In genomic region chr13:111398196-111398595, GRCh38 we compare ENCODE assay signal across 25 cellular contexts.
"Had no signal": no experiment of that assay in that cellular context is flagged by ENCODE, and none has a peak within 500 bp of the region (broad histone marks: within the 10 kb centered on the region; RNA-seq: fewer than 3 reads in every experiment).

No MANE protein-coding gene starts in this region.

- H3K4me1 Mint-ChIP-seq: activated CD4-positive, alpha-beta memory T cell treated with anti-CD3 and anti-CD28 coated beads, Interleukin-2, amount 10 ng/mL, durations not matched to agents 7 days and 5 days; activated CD4-positive, alpha-beta T cell treated with anti-CD3 and anti-CD28 coated beads for 36 hours; activated naive CD4-positive, alpha-beta T cell treated with anti-CD3 and anti-CD28 coated beads, Interleukin-2, amount 10 ng/mL, durations not matched to agents 7 days and 5 days; activated naive CD8-positive, alpha-beta T cell treated with anti-CD3 and anti-CD28 coated beads for 36 hours had no signal

- ATAC-seq: activated CD4-positive, alpha-beta T cell treated with anti-CD3 and anti-CD28 coated beads for 36 hours; activated T-cell treated with anti-CD3 and anti-CD28 coated beads, Interleukin-2, amount 50 U/mL, for 72 hours had no signal

- H3K36me3 ChIP-seq: brain microvascular endothelial cell, cardiac muscle cell, SJCRH30, WERI-Rb-1 had no signal

- H3K27ac ChIP-seq: brain microvascular endothelial cell, cardiac muscle cell, KMS-11, SJCRH30, WERI-Rb-1 had no signal

- H3K9me3 ChIP-seq: SJCRH30, SK-N-SH had no signal

- H3K4me3 Mint-ChIP-seq: activated CD4-positive, alpha-beta memory T cell treated with anti-CD3 and anti-CD28 coated beads, Interleukin-2, amount 10 ng/mL, durations not matched to agents 7 days and 5 days; activated CD4-positive, alpha-beta T cell treated with anti-CD3 and anti-CD28 coated beads for 36 hours; activated naive CD4-positive, alpha-beta T cell treated with anti-CD3 and anti-CD28 coated beads, Interleukin-2, amount 10 ng/mL, durations not matched to agents 7 days and 5 days; activated naive CD8-positive, alpha-beta T cell treated with anti-CD3 and anti-CD28 coated beads for 36 hours; activated T-cell treated with anti-CD3 and anti-CD28 coated beads, Interleukin-2, amount 50 U/mL, for 72 hours had no signal

- H3K36me3 Mint-ChIP-seq: activated naive CD4-positive, alpha-beta T cell treated with anti-CD3 and anti-CD28 coated beads, Interleukin-2, amount 10 ng/mL, durations not matched to agents 7 days and 5 days; activated naive CD8-positive, alpha-beta T cell treated with anti-CD3 and anti-CD28 coated beads for 36 hours had no signal

- H3K27ac Mint-ChIP-seq: activated CD4-positive, alpha-beta memory T cell treated with anti-CD3 and anti-CD28 coated beads, Interleukin-2, amount 10 ng/mL, durations not matched to agents 7 days and 5 days; activated CD4-positive, alpha-beta T cell treated with anti-CD3 and anti-CD28 coated beads for 36 hours; activated naive CD4-positive, alpha-beta T cell treated with anti-CD3 and anti-CD28 coated beads, Interleukin-2, amount 10 ng/mL, durations not matched to agents 7 days and 5 days; activated naive CD8-positive, alpha-beta T cell treated with anti-CD3 and anti-CD28 coated beads for 36 hours; activated T-cell treated with anti-CD3 and anti-CD28 coated beads, Interleukin-2, amount 50 U/mL, for 72 hours; activated T-helper 2 cell treated with anti-CD3 and anti-CD28 coated beads, Interferon-gamma antibody, Interleukin-2, Interleukin-4, amounts not matched to agents 10 μg/mL and 5 μg/mL and 100 μg/mL, durations not matched to agents 14 hours and 24 hours and 36 hours had no signal

- DNase-seq: activated CD4-positive, alpha-beta memory T cell treated with anti-CD3 and anti-CD28 coated beads, Interleukin-2, amount 10 ng/mL, durations not matched to agents 7 days and 5 days; activated CD4-positive, alpha-beta T cell treated with anti-CD3 and anti-CD28 coated beads for 36 hours; activated CD4-positive, alpha-beta T cell treated with anti-CD3 and anti-CD28 coated beads, Interleukin-2, amount 50 U/mL, for 1 hour; activated gamma-delta T cell treated with Interleukin-2 at 50 U/mL for 16 hours; activated naive CD8-positive, alpha-beta T cell treated with anti-CD3 and anti-CD28 coated beads for 36 hours; activated T-cell treated with anti-CD3 and anti-CD28 coated beads, Interleukin-2, amount 50 U/mL, for 72 hours; brain microvascular endothelial cell; NCI-H1092; NCI-H1417; NCI-H1930; NCI-H2107; NCI-H2171 treated with DMSO at 0.1 percent for 48 hours; NCI-H226; NCI-H526; NCI-H82; Right ventricle myocardium superior; RPMI8226; SJCRH30; SK-N-SH; T-helper 1 cell; WERI-Rb-1 had no signal

- H3K4me3 ChIP-seq: cardiac muscle cell, SJCRH30 had no signal

- H3K27me3 Mint-ChIP-seq: activated CD4-positive, alpha-beta memory T cell treated with anti-CD3 and anti-CD28 coated beads, Interleukin-2, amount 10 ng/mL, durations not matched to agents 7 days and 5 days; activated CD4-positive, alpha-beta T cell treated with anti-CD3 and anti-CD28 coated beads for 36 hours; activated naive CD4-positive, alpha-beta T cell treated with anti-CD3 and anti-CD28 coated beads, Interleukin-2, amount 10 ng/mL, durations not matched to agents 7 days and 5 days; activated naive CD8-positive, alpha-beta T cell treated with anti-CD3 and anti-CD28 coated beads for 36 hours had no signal

- H3K9me3 Mint-ChIP-seq: activated CD4-positive, alpha-beta memory T cell treated with anti-CD3 and anti-CD28 coated beads, Interleukin-2, amount 10 ng/mL, durations not matched to agents 7 days and 5 days; activated naive CD8-positive, alpha-beta T cell treated with anti-CD3 and anti-CD28 coated beads for 36 hours; activated T-helper 2 cell treated with anti-CD3 and anti-CD28 coated beads, Interferon-gamma antibody, Interleukin-2, Interleukin-4, amounts not matched to agents 10 μg/mL and 5 μg/mL and 100 μg/mL, durations not matched to agents 14 hours and 24 hours and 36 hours had no signal

- H3K4me1 ChIP-seq: SJCRH30 had no signal

- H3K27me3 ChIP-seq: brain microvascular endothelial cell, cardiac muscle cell, SJCRH30 had no signal
